Comparison of ENCODE assay signal across 21 cellular contexts in genomic region chr2:136479696-136480095, GRCh38.
"Had no signal": no experiment of that assay in that cellular context is flagged by ENCODE, and none has a peak within 500 bp of the region (broad histone marks: within the 10 kb centered on the region; RNA-seq: fewer than 3 reads in every experiment).

No MANE protein-coding gene starts in this region.

- H3K27ac ChIP-seq: coronary artery, dorsolateral prefrontal cortex, esophagus muscularis mucosa, foreskin keratinocyte, gastroesophageal sphincter, heart left ventricle, hepatocyte, left ventricle myocardium inferior, lower lobe of right lung had no signal

- H3K4me2 ChIP-seq: hepatocyte had no signal

- DNase-seq: dermis blood vessel endothelial cell; dorsolateral prefrontal cortex; effector CD4-positive, alpha-beta T cell; effector memory CD4-positive, alpha-beta T cell; foreskin keratinocyte; heart left ventricle; hypothalamus; immature natural killer cell; islet precursor cell; kidney; kidney glomerular epithelial cell; left colon; left ventricle myocardium inferior; lower lobe of right lung; mesendoderm; midbrain; naive thymus-derived CD4-positive, alpha-beta T cell had no signal

- H3K27me3 ChIP-seq: foreskin keratinocyte, gastroesophageal sphincter, heart left ventricle, hepatocyte had no signal

- H3K4me3 ChIP-seq: coronary artery, dorsolateral prefrontal cortex, esophagus muscularis mucosa, gastroesophageal sphincter, heart left ventricle, hepatocyte, left ventricle myocardium inferior, lower lobe of right lung had no signal

- H3K79me2 ChIP-seq: hepatocyte had no signal

- H3K4me1 ChIP-seq: esophagus muscularis mucosa, foreskin keratinocyte, gastroesophageal sphincter, heart left ventricle, left ventricle myocardium inferior, lower lobe of right lung had no signal

- H3K4me1 Mint-ChIP-seq: immature natural killer cell; naive thymus-derived CD4-positive, alpha-beta T cell had no signal

- H2AFZ ChIP-seq: hepatocyte had no signal

- H3K4me3 Mint-ChIP-seq: immature natural killer cell; naive thymus-derived CD4-positive, alpha-beta T cell had no signal

- H3K27ac Mint-ChIP-seq: immature natural killer cell; naive thymus-derived CD4-positive, alpha-beta T cell had no signal

- H3K36me3 ChIP-seq: esophagus muscularis mucosa, gastroesophageal sphincter, heart left ventricle, left ventricle myocardium inferior, lower lobe of right lung had no signal
